Comparison of ENCODE assay signal across 7 cellular contexts in the genomic region with DNA sequence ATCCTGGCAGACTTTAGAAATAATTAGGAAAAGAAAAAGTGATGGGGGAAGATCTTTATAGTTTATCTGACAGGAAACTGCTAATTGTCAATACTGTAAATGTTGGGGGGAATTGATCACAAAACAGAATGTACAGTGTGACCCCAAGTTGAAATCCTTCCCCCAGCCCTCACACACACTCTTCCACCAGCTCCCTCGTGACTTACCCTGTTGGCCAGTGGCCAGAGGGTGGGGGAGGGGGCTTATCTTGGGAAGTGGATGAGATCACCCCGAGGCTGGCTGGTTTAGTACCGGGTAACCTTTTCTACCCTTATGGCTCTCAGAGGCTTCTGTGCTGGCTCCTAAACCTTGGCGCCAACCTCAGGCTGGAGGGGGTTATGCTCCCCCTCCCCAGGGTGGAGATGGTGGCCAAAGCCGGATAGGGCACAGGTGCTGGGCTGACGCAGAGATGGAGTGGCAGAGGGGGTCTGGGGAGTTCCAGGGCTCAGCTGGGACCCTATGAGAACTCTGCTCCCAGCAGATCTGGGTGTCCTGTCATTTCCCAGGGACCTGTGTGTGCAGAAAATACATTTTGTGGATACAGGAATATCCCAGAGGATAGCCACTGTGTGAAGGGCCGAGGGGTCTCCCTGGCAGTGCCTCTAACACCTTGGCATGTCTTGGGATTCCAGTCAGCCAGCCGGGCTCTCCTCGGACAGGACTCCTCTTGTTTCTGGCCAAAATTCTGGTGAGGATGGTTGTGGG. TPM values are rescaled to one million over a fixed set of nuclear protein-coding genes. Genes with fewer than 3 reads are reported as not detected.
DNase-seq lines count a peak whose midpoint lies in the region; ATAC-seq and TF ChIP-seq lines count a peak whose summit lies in the region.
"Had no signal": no experiment of that assay in that cellular context is flagged by ENCODE, and none has a peak within 500 bp of the region (broad histone marks: within the 10 kb centered on the region; RNA-seq: fewer than 3 reads in every experiment).

No MANE protein-coding gene starts in this region.

- H3K9ac ChIP-seq in BLaER1 treated with 17β-estradiol and CSF1 and Interleukin-3, amounts not matched to agents 10 nM and 100 nM, result peak overlapping the region in 6 of 11 experiments; percentile 19 to 52 (median 30); a peak in 6 of 22 replicates

- CTCF ChIA-PET in PC-9 (lab: Charles Lee), result interaction anchor here (0.7 kb wide), 1 partner anchor 29 kb away, joined by 3 read pairs; no protein-coding TSS in a partner anchor

- H3K9me3 ChIP-seq in BLaER1 treated with 17β-estradiol and CSF1 and Interleukin-3, amounts not matched to agents 10 nM and 100 nM (replicated peaks in 1 of 11), result no peaks in the 10 kb centered on the region
- H3K9me3 ChIP-seq in PC-9 (ENCODE audit: insufficient read depth, low read depth), result no peaks in the 10 kb centered on the region

- POLR2A ChIA-PET in PC-9 (lab: Charles Lee; ENCODE audit: unreplicated experiment), result no interaction called here

- peaks cover 11% of the 10 kb centered on the region; the same call in 1 of the 2 replicates for H3F3A ChIP-seq in PC-9 (ENCODE audit: insufficient read depth, low read depth)

- no peak overlapping the region for H3K4me3 ChIP-seq in BLaER1 treated with 17β-estradiol and CSF1 and Interleukin-3, amounts not matched to agents 10 nM and 100 nM
- H3K4me3 ChIP-seq in PC-9, result no peak overlapping the region
- H3K4me3 ChIP-seq: GM12878 had no signal

- DNase-seq in PC-9, result peak; percentile 66 to 75
- DNase-seq in iPS-NIHi11 (ENCODE audit: low spot score), result peak; percentile 57
- DNase-seq in activated naive CD4-positive, alpha-beta T cell treated with anti-CD3 and anti-CD28 coated beads, Interleukin-2, amount 50 U/mL, for 16 hours, result no peak
- no peak for DNase-seq in SKM-1 treated with dmso at 0.1 percent for 144 hours (lab: John Stamatoyannopoulos, UW; ENCODE audit: unreplicated experiment)

- H3K79me2 ChIP-seq in PC-9 (ENCODE audit: low read depth), result no peaks in the 10 kb centered on the region

- peaks cover 32 to 73% (median 68%) of the 10 kb centered on the region in 10 experiments for H3K4me1 ChIP-seq in BLaER1 treated with 17β-estradiol and CSF1 and Interleukin-3, amounts not matched to agents 10 nM and 100 nM
- peaks cover 35% of the 10 kb centered on the region for H3K4me1 ChIP-seq in PC-9 (replicated peaks; ENCODE audit: insufficient read depth)

- H2AFZ ChIP-seq in PC-9, result no peak overlapping the region

- no peaks in the 10 kb centered on the region for H3K27me3 ChIP-seq in BLaER1 treated with 17β-estradiol and CSF1 and Interleukin-3, amounts not matched to agents 10 nM and 100 nM
- H3K27me3 ChIP-seq in PC-9 (ENCODE audit: insufficient read depth, low read depth), result no peaks in the 10 kb centered on the region

- H3K27ac ChIP-seq in BLaER1 treated with 17β-estradiol and CSF1 and Interleukin-3, amounts not matched to agents 10 nM and 100 nM, result peak overlapping the region in 5 of 11 experiments; percentile 14 to 35 (median 21); a peak in 4 of 22 replicates
- H3K27ac ChIP-seq in PC-9, result peak overlapping the region; percentile 50

- BruUV-seq in PC-9 (replicated peaks; lab: Mats Ljungman, UMichigan), result no TSS peak

- H4K20me1 ChIP-seq in BLaER1 treated with 17β-estradiol and CSF1 and Interleukin-3, amounts not matched to agents 10 nM and 100 nM, result peaks cover 0 to 8% (median 0%) of the 10 kb centered on the region in 11 experiments; a peak in 4 of 22 replicates
- no peaks in the 10 kb centered on the region for H4K20me1 ChIP-seq in PC-9 (ENCODE audit: insufficient read depth)

- peak overlapping the region; percentile 24 to 90 (median 62) for H3K4me2 ChIP-seq in BLaER1 treated with 17β-estradiol and CSF1 and Interleukin-3, amounts not matched to agents 10 nM and 100 nM
- H3K4me2 ChIP-seq in PC-9, result peak overlapping the region; percentile 61

- H3K36me3 ChIP-seq in BLaER1 treated with 17β-estradiol and CSF1 and Interleukin-3, amounts not matched to agents 10 nM and 100 nM, result no peaks in the 10 kb centered on the region
- H3K36me3 ChIP-seq in PC-9 (ENCODE audit: low read depth), result no peaks in the 10 kb centered on the region

- no peak for ATAC-seq in HG02870 (IDR thresholded peaks at IDR 0.05; ENCODE audit: unreplicated experiment)
- ATAC-seq: GM12878 had no signal

- TF ChIP-seq CTCF in PC-9 (conservative IDR thresholded peaks at IDR 0.05), result no peak

- no peaks in the 10 kb centered on the region for H3K9me2 ChIP-seq in PC-9 (ENCODE audit: insufficient read depth)

- intact Hi-C loops in PC-9 (cut with micrococcal nuclease; ENCODE audit: unreplicated experiment), result loop anchor here (1.0 to 10.0 kb wide), 2 partner anchors 27 to 565 kb away; no protein-coding TSS in a partner anchor

RNA-seq across cellular contexts. Expression of a gene that starts 18.6 kb away (rescaled TPM):
- not detected in 2 replicates for total RNA-seq in PC-9 (2021)
- total RNA-seq: GM12878 had no signal

RNA-seq across cellular contexts. Expression of a gene that starts 19.8 kb away (rescaled TPM):
- total RNA-seq in PC-9 (2021), result 17.4 and 21.6 TPM in 2 replicates

RNA-seq across cellular contexts. Expression of a gene that starts 25.2 kb away (rescaled TPM):
- total RNA-seq in PC-9 (2021), result 0.24 TPM in 1 of 2 replicates, not detected in the other

RNA-seq across cellular contexts. Expression of a gene that starts 34.1 kb away (rescaled TPM):
- 81.7 and 87.1 TPM in 2 replicates for total RNA-seq in PC-9 (2021)

RNA-seq across cellular contexts. Expression of a gene that starts 35.2 kb away (rescaled TPM):
- 32.8 and 35.1 TPM in 2 replicates for total RNA-seq in PC-9 (2021)

Comparison
In these comparisons a context has a peak if more than half of its experiments do, and no peak if none do; other contexts are left out.
1. DNase-seq: peak in PC-9 (2 of 2) and iPS-NIHi11 (single experiment); none in activated naive CD4-positive, alpha-beta T cell treated with anti-CD3 and anti-CD28 coated beads, Interleukin-2, amount 50 U/mL, for 16 hours (single experiment) and SKM-1 treated with dmso at 0.1 percent for 144 hours (single experiment).